Comparison of ENCODE assay signal across 2 cellular contexts in the genomic region with DNA sequence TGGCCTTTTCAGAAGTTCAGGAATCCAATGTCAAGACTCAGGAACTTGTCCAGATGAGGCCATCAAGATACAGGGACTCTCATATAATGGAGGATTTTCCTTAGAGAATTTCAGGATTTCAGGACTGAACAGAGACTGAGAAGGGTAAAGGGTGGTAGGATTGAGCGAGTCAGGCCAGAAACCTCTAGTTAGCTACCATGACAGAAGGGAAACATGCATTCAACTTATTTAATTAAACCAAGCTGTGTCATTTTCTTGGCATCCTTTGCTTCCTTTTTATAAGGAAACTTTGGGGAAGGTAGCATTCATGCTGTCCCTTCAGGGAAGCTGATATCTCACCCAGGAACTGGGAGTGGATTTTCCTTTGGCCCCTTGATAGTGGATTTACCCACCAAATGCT.
TF ChIP-seq lines count a peak whose summit lies in the region.

No MANE protein-coding gene starts in this region.

TF ChIP-seq in SK-N-SH treated with all-trans-retinoic acid at 6 μM for 48 hours, 23 proteins besides CTCF, POLR2A, EP300 and RAD21 (continued from another document):
- TF ChIP-seq, protein P1, sequence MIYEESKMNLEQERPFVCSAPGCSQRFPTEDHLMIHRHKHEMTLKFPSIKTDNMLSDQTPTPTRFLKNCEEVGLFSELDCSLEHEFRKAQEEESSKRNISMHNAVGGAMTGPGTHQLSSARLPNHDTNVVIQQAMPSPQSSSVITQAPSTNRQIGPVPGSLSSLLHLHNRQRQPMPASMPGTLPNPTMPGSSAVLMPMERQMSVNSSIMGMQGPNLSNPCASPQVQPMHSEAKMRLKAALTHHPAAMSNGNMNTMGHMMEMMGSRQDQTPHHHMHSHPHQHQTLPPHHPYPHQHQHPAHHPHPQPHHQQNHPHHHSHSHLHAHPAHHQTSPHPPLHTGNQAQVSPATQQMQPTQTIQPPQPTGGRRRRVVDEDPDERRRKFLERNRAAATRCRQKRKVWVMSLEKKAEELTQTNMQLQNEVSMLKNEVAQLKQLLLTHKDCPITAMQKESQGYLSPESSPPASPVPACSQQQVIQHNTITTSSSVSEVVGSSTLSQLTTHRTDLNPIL (CRISPR knock-in tag; IDR thresholded peaks at IDR 0.05; ENCODE audit: low read depth): no peak

TF ChIP-seq in SK-N-SH, 30 proteins besides CTCF, POLR2A, EP300 and RAD21 (continued from another document):
- no peak for TF ChIP-seq RXRA (IDR thresholded peaks at IDR 0.05; ENCODE audit: borderline replicate concordance, low read depth)
- no peak for TF ChIP-seq MEF2A (IDR thresholded peaks at IDR 0.05; ENCODE audit: borderline replicate concordance, low read depth)
- TF ChIP-seq RCOR1 (IDR thresholded peaks at IDR 0.05; ENCODE audit: low read length): no peak
- no peak for TF ChIP-seq SMC3 (IDR thresholded peaks at IDR 0.05; ENCODE audit: low read depth, low read length)
- no peak for TF ChIP-seq TAF1 (IDR thresholded peaks at IDR 0.05; ENCODE audit: borderline replicate concordance, low read depth, low read length)
TF ChIP-seq in SK-N-SH: peak in this region for 0.
